In genomic region chr3:178238179-178238578, GRCh38 we compare ENCODE assay signal across 27 cellular contexts.
DNase-seq lines count a peak whose midpoint lies in the region; ATAC-seq and TF ChIP-seq lines count a peak whose summit lies in the region.
"Had no signal": no experiment of that assay in that cellular context is flagged by ENCODE, and none has a peak within 500 bp of the region (broad histone marks: within the 10 kb centered on the region; RNA-seq: fewer than 3 reads in every experiment).

No MANE protein-coding gene starts in this region.

- H3K27me3 ChIP-seq in breast epithelium = no peaks in the 10 kb centered on the region

- no peaks in the 10 kb centered on the region for H3K36me3 ChIP-seq in breast epithelium

- CTCF ChIA-PET in MCF 10A (lab: Yijun Ruan, JAX) (interaction anchor here (0.7 to 1.3 kb wide), 2 partner anchors 34 to 545 kb away, joined by 3 to 4 read pairs; no protein-coding TSS in a partner anchor), WTC11 (lab: Charles Lee) (no interaction called here)

- POLR2A ChIA-PET in MCF 10A (lab: Yijun Ruan, JAX) = interaction anchor here (0.6 to 4.6 kb wide), 13 partner anchors 9 to 684 kb away, joined by 3 to 61 read pairs (median 6); no protein-coding TSS in a partner anchor
- POLR2A ChIA-PET in WTC11 (lab: Charles Lee) = no interaction called here

- peak; percentile 96 for ATAC-seq in WTC11
- ATAC-seq: SK-N-SH treated with all-trans-retinoic acid at 6 μM for 48 hours had no signal

- TF ChIP-seq CTCF in MCF 10A (IDR thresholded peaks at IDR 0.05; ENCODE audit: unreplicated experiment) (no peak), breast epithelium (IDR thresholded peaks at IDR 0.05) (no peak), WTC11 (IDR thresholded peaks at IDR 0.05) (no peak), CD14-positive monocyte (IDR thresholded peaks at IDR 0.05) (no peak)

- no TSS peak for BruUV-seq in MCF 10A (replicated peaks; lab: Mats Ljungman, UMichigan)

- no peaks in the 10 kb centered on the region for H3K4me1 ChIP-seq in breast epithelium

- no peak for TF ChIP-seq POLR2A in breast epithelium (IDR thresholded peaks at IDR 0.05)

- H3K4me3 Mint-ChIP-seq in MCF 10A (ENCODE audit: unreplicated experiment) (no peak overlapping the region), WTC11 (peak overlapping the region; percentile 18; the same call in 1 of the 2 replicates), CD14-positive monocyte (no peak overlapping the region)
- H3K4me3 Mint-ChIP-seq: B cell; CD4-positive, CD25-positive, alpha-beta regulatory T cell; HFFc6; IgD-negative memory B cell had no signal

- H3K9me3 Mint-ChIP-seq in MCF 10A (ENCODE audit: unreplicated experiment) (no peaks in the 10 kb centered on the region), WTC11 (peaks cover 20% of the 10 kb centered on the region), CD14-positive monocyte (peaks cover 0 to 10% (median 4%) of the 10 kb centered on the region in 7 donors)
- H3K9me3 Mint-ChIP-seq: HFFc6 had no signal

- H3K9me3 ChIP-seq in breast epithelium = no peaks in the 10 kb centered on the region

- intact Hi-C loops in MCF 10A (cut with micrococcal nuclease) = no loop called here
- intact Hi-C loops in breast epithelium (cut with DNase I; ENCODE audit: low total_unique reads) = no loop called here
- intact Hi-C loops in CD14-positive monocyte (cut with micrococcal nuclease) = no loop called here

- H3K4me3 ChIP-seq in breast epithelium = no peak overlapping the region

- H3K27me3 Mint-ChIP-seq in MCF 10A (ENCODE audit: insufficient read depth, unreplicated experiment) (no peaks in the 10 kb centered on the region), WTC11 (ENCODE audit: low read depth) (no peaks in the 10 kb centered on the region), CD14-positive monocyte (ENCODE audit: low read depth in 3 of 3) (no peaks in the 10 kb centered on the region)

- peaks cover 4% of the 10 kb centered on the region for H3K36me3 Mint-ChIP-seq in MCF 10A (ENCODE audit: insufficient read depth, unreplicated experiment)
- H3K36me3 Mint-ChIP-seq in WTC11 = peaks cover 20% of the 10 kb centered on the region
- no peaks in the 10 kb centered on the region for H3K36me3 Mint-ChIP-seq in CD14-positive monocyte
- H3K36me3 Mint-ChIP-seq: CD4-positive, CD25-positive, alpha-beta regulatory T cell; IgD-negative memory B cell had no signal

- DNase-seq in MCF 10A (ENCODE audit: unreplicated experiment) = no peak
- DNase-seq in breast epithelium (ENCODE audit: low spot score in 2 of 2) = no peak
- no peak for DNase-seq in WTC11 (ENCODE audit: low spot score)
- peak; percentile 64 for DNase-seq in iPS DF 4.7 (ENCODE audit: extremely low read depth, low spot score)
- DNase-seq in renal cortical epithelial cell (ENCODE audit: low read depth) = peak; percentile 3
- no peak for DNase-seq in CD14-positive monocyte (ENCODE audit: low spot score)
- DNase-seq in activated T-cell treated with anti-CD3 and anti-CD28 coated beads for 4 hours = no peak
- DNase-seq in NCI-H524 (lab: John Stamatoyannopoulos, UW) = no peak
- DNase-seq: CD4-positive, CD25-positive, alpha-beta regulatory T cell; COR-L47; GF-D8; HFFc6; Karpas-422; MM.1S; NCI-H1092; NCI-H1436 treated with DMSO at 0.1 percent for 48 hours; NCI-H2081 treated with DMSO at 0.1 percent for 48 hours; NCI-H446 treated with DMSO at 0.1 percent for 48 hours; NCI-H748 treated with DMSO at 0.1 percent for 48 hours; NK-92 treated with Interleukin-12 subunit alpha and Interleukin-12 subunit beta, amount 100 ng/mL, for 24 hours; OCI-M1; RPMI8226; SIG-M5 had no signal

- H3K27ac ChIP-seq in breast epithelium = no peak overlapping the region
- H3K27ac ChIP-seq: 22Rv1 had no signal

- H3K4me1 Mint-ChIP-seq in MCF 10A (ENCODE audit: insufficient read depth, unreplicated experiment) = peaks cover 24% of the 10 kb centered on the region
- peaks cover 55% of the 10 kb centered on the region for H3K4me1 Mint-ChIP-seq in WTC11
- H3K4me1 Mint-ChIP-seq in CD14-positive monocyte = no peaks in the 10 kb centered on the region
- H3K4me1 Mint-ChIP-seq: B cell; CD4-positive, CD25-positive, alpha-beta regulatory T cell; IgD-negative memory B cell had no signal

- H3K27ac Mint-ChIP-seq in MCF 10A (ENCODE audit: low read depth, unreplicated experiment) (peak overlapping the region; percentile 83), WTC11 (peak overlapping the region; percentile 85), CD14-positive monocyte (no peak overlapping the region)
- H3K27ac Mint-ChIP-seq: B cell; CD4-positive, CD25-positive, alpha-beta regulatory T cell; HFFc6; IgD-negative memory B cell had no signal

TF ChIP-seq in WTC11, 78 proteins besides CTCF, POLR2A, EP300 and RAD21:
- TF ChIP-seq USF2 (CRISPR knock-in tag; IDR thresholded peaks at IDR 0.05) = no peak
- TF ChIP-seq TEAD1 (CRISPR knock-in tag; IDR thresholded peaks at IDR 0.05) = peak; percentile 58; the same call in 1 of the 2 replicates

Comparison
In these comparisons a context has a peak if more than half of its experiments do, and no peak if none do; other contexts are left out.
1. DNase-seq: peak in iPS DF 4.7 (single experiment) and renal cortical epithelial cell (single experiment); none in MCF 10A (single experiment), breast epithelium (0 of 2), WTC11 (single experiment), CD14-positive monocyte (single experiment), activated T-cell treated with anti-CD3 and anti-CD28 coated beads for 4 hours (single experiment) and NCI-H524 (0 of 2).
2. H3K27ac Mint-ChIP-seq: peak in MCF 10A (single experiment) and WTC11 (single experiment); none in CD14-positive monocyte (0 of 7).